ENCODE assay signal across 32 cellular contexts in the genomic region with DNA sequence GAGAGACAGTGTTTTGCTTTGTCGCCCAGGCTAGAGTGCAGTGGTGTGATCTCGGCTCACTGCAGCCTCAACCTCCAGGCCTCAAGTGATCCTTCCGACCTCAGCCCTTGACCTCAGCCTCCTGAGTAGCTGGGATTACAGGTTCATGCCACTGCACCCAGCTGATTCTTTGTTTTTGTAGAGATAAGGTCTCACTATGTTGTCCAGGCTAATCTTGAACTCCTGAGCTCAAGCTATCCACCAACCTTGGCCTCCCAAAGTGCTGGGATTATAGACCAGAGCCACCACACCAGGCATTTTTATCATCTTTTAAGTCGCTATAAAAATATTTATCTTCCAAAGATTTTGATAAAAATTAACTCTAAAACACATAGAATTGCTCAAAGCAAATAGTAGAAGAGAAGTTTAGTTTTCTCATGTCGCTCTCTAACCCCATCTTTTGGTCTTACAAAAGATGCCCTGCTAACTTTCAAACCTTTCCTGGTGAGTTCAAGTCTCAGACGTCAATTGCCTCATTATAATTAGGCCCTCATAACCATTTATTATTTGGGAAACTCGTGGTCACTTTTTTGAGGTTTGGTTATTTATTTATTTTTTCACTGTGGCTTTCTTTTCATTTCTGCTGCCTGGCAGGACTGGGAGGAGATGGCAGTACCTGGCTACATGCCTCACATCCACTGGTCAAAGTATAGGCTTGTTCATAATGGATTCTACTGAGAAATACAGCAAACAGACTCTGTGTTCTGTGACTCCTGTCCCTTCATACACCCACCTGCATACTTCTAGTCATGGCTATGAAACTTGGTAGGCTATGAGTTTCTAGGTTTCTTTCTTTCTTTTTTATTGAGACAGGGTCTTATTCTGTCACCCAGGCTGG. TPM values are rescaled to one million over a fixed set of nuclear protein-coding genes. Genes with fewer than 3 reads are reported as not detected.
"Had no signal": no experiment of that assay in that cellular context is flagged by ENCODE, and none has a peak within 500 bp of the region (broad histone marks: within the 10 kb centered on the region; RNA-seq: fewer than 3 reads in every experiment).

No MANE protein-coding gene starts in this region.

- H3K27me3 ChIP-seq: esophagus muscularis mucosa, foreskin keratinocyte, right atrium auricular region, sigmoid colon, stomach, testis, tibial artery had no signal

- H3K4me3 ChIP-seq: esophagus muscularis mucosa, lung, prostate gland, right atrium auricular region, sigmoid colon, stomach, testis, tibial artery had no signal

- H3K27ac ChIP-seq: esophagus muscularis mucosa, foreskin keratinocyte, prostate gland, right atrium auricular region, sigmoid colon, stomach, testis, tibial artery had no signal

- DNase-seq: effector CD8-positive, alpha-beta T cell; foreskin keratinocyte; glutamatergic neuron; hypothalamus; immature natural killer cell; islet precursor cell; kidney glomerular epithelial cell; left colon; left ventricle myocardium superior; midbrain; naive thymus-derived CD4-positive, alpha-beta T cell; nucleus accumbens; sigmoid colon; stimulated activated CD4-positive, alpha-beta T cell treated with anti-CD3 and anti-CD28 coated beads, Interleukin-2, amount 100 ng/mL, for 24 hours; stimulated activated CD4-positive, alpha-beta T cell treated with anti-CD3 and anti-CD28 coated beads, Interleukin-4, amount 100 ng/mL, for 24 hours; stimulated activated naive CD4-positive, alpha-beta T cell treated with Interleukin-2 at 50 U/mL for 16 hours; stomach; testis; tibial artery had no signal

- H3K36me3 ChIP-seq: esophagus muscularis mucosa, prostate gland, right atrium auricular region, sigmoid colon, stomach, tibial artery had no signal

- H3K36me3 Mint-ChIP-seq: immature natural killer cell; memory B cell; naive thymus-derived CD4-positive, alpha-beta T cell; stimulated activated effector memory CD8-positive, alpha-beta T cell treated with anti-CD3 and anti-CD28 coated beads, Interleukin-12 subunit alpha, Interleukin-12 subunit beta, amount 100 ng/mL, for 72 hours; type B pancreatic cell had no signal

- H3K27me3 Mint-ChIP-seq: memory B cell, type B pancreatic cell had no signal

- H3K9me3 ChIP-seq: esophagus muscularis mucosa, prostate gland, right atrium auricular region, sigmoid colon, stomach, testis, tibial artery had no signal

- H3K4me1 Mint-ChIP-seq: immature natural killer cell; memory B cell; naive thymus-derived CD4-positive, alpha-beta T cell; stimulated activated effector memory CD8-positive, alpha-beta T cell treated with anti-CD3 and anti-CD28 coated beads, Interleukin-12 subunit alpha, Interleukin-12 subunit beta, amount 100 ng/mL, for 72 hours had no signal

- H3K4me3 Mint-ChIP-seq: immature natural killer cell; memory B cell; naive thymus-derived CD4-positive, alpha-beta T cell; nephron; stimulated activated effector memory CD8-positive, alpha-beta T cell treated with anti-CD3 and anti-CD28 coated beads, Interleukin-12 subunit alpha, Interleukin-12 subunit beta, amount 100 ng/mL, for 72 hours; type B pancreatic cell had no signal

- ATAC-seq: foreskin keratinocyte; left colon; left ventricle myocardium superior; naive thymus-derived CD4-positive, alpha-beta T cell; stimulated activated effector memory CD8-positive, alpha-beta T cell treated with anti-CD3 and anti-CD28 coated beads, Interleukin-12 subunit alpha, Interleukin-12 subunit beta, amount 100 ng/mL, for 72 hours had no signal

- H3K9me3 Mint-ChIP-seq: nephron; stimulated activated effector memory CD8-positive, alpha-beta T cell treated with anti-CD3 and anti-CD28 coated beads, Interleukin-12 subunit alpha, Interleukin-12 subunit beta, amount 100 ng/mL, for 72 hours; type B pancreatic cell had no signal

- H3K27ac Mint-ChIP-seq: immature natural killer cell; memory B cell; naive thymus-derived CD4-positive, alpha-beta T cell; nephron; stimulated activated effector memory CD8-positive, alpha-beta T cell treated with anti-CD3 and anti-CD28 coated beads, Interleukin-12 subunit alpha, Interleukin-12 subunit beta, amount 100 ng/mL, for 72 hours; type B pancreatic cell had no signal

- H3K4me1 ChIP-seq: esophagus muscularis mucosa, foreskin keratinocyte, prostate gland, right atrium auricular region, sigmoid colon, stomach, testis, tibial artery had no signal

RNA-seq across cellular contexts. Expression of a gene that starts 48.3 kb away (rescaled TPM):
- total RNA-seq: endothelial cell of umbilical vein, epithelial cell of proximal tubule, esophagus muscularis mucosa, fibroblast of lung, foreskin keratinocyte, left colon, left ventricle myocardium superior, right atrium auricular region, subcutaneous adipose tissue had no signal
- polyA plus RNA-seq: foreskin keratinocyte, stomach, urinary bladder had no signal
